Comparison of ENCODE assay signal across 2 cellular contexts in genomic region chr6:69921611-69922010, GRCh38. TPM values are rescaled to one million over a fixed set of nuclear protein-coding genes. Genes with fewer than 3 reads are reported as not detected.
"Had no signal": no experiment of that assay in that cellular context is flagged by ENCODE, and none has a peak within 500 bp of the region (broad histone marks: within the 10 kb centered on the region; RNA-seq: fewer than 3 reads in every experiment).

No MANE protein-coding gene starts in this region.

RNA-seq across cellular contexts. Expression of gene COL19A1, which starts 55.3 kb away (rescaled TPM):
- total RNA-seq: M059J, MCF 10A had no signal
